In the genomic region with DNA sequence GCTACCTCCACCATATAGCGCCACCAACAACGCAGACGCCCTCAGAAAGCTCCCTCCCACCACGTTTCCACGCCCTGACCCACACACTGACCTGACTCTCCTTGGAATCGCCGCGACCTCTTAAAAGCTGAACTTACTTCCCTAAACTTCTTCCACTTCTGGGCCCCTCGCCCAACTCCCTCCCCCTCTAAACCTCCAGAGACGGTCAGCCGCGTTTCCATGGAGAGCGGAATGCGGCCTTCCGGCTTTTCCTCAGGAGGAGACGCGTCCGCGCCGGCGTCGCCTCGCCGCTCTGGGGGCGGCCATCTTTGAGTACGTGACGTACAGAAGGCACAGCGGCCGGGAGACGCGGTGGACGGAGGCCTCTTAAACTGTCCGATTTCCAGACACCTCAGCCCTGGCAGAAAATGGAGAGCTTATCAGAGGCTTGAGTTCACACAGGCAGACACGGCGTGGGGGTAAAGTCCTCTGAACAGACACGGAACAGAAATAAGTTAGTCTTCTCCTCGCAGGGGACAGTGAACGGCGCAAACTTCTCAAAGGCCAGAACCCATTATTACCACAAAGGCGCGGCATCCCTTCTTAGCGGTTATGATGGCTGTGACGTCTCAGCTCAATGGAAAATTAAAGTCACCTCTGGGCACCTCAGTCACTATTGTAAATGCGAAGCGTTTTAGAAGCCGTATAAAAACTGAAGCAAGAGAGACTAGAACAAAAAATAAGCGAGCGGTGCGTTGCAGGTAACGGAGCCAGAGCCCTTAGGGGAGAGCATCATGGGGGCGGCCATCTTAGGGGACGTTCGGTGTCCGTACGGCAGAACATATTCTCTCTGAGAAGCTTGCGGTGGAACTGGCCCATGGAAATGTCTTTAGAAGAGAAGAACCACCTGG, we compare ENCODE assay signal across 8 cellular contexts. TPM values are rescaled to one million over a fixed set of nuclear protein-coding genes. Genes with fewer than 3 reads are reported as not detected.
DNase-seq lines count a peak whose midpoint lies in the region; TF ChIP-seq lines count a peak whose summit lies in the region.

ZNF432 (minus strand) TSS at position 235 of the 890 bp plus-strand sequence. CDS start 1,970 bp downstream, outside the sequence.

- peak; percentile 23 to 65 for TF ChIP-seq POLR2A in tibial nerve (IDR thresholded peaks at IDR 0.05)

- H3K36me3 ChIP-seq in trophoblast cell (ENCODE audit: control insufficient read depth in 1 of 2, insufficient read depth in 2 of 2, low read length in 2 of 2) (peaks cover 5 to 12% of the 10 kb centered on the region in 2 experiments), tibial nerve (peaks cover 0 to 51% (median 4%) of the 10 kb centered on the region in 3 donors)

- H3K14ac ChIP-seq in trophoblast cell (ENCODE audit: low read length): no peak within 1 kb of the TSS

- 0% methylated on average over 56 of the region's 56 CpGs for WGBS in adipose tissue, 3 donors
- no CpG with 5 or more reads among the region's 56 CpGs for WGBS in trophoblast cell (ENCODE audit: extremely low coverage, insufficient coverage, insufficient read length)
- WGBS in tibial nerve, 2 donors: 0% methylated on average over 56 of the region's 56 CpGs

- H3K79me1 ChIP-seq in trophoblast cell (ENCODE audit: low read length): peaks cover 6% of the 10 kb centered on the region

- H3K27me3 ChIP-seq in trophoblast cell (ENCODE audit: insufficient read depth, low read length) (no peaks in the 10 kb centered on the region), tibial nerve (no peaks in the 10 kb centered on the region)

- H3K27ac ChIP-seq in adipose tissue (ENCODE audit: low read depth, low read length) (peak within 1 kb of the TSS; percentile 92), trophoblast cell (ENCODE audit: low read depth, low read length) (peak within 1 kb of the TSS; percentile 63), tibial nerve (peak within 1 kb of the TSS; percentile 90 to 96 (median 95))

- peak within 1 kb of the TSS; percentile 99 for H3K27ac Mint-ChIP-seq in HFFc6

- H4K8ac ChIP-seq in trophoblast cell (ENCODE audit: low read depth, low read length): peak within 1 kb of the TSS; percentile 64

- peak within 1 kb of the TSS; percentile 78 for H3K4me2 ChIP-seq in trophoblast cell (ENCODE audit: low read length)

- no peak within 1 kb of the TSS for H2AK5ac ChIP-seq in trophoblast cell (ENCODE audit: low read length)

- H3K36me3 Mint-ChIP-seq in HFFc6 (ENCODE audit: low read depth): peaks cover 67% of the 10 kb centered on the region

- H2AFZ ChIP-seq in trophoblast cell (ENCODE audit: insufficient read depth, low read length, poor library complexity): peak within 1 kb of the TSS; percentile 69

- H3K9me3 ChIP-seq in trophoblast cell (ENCODE audit: insufficient read depth, low read depth, low read length): no peaks in the 10 kb centered on the region
- peaks cover 0 to 47% (median 13%) of the 10 kb centered on the region in 4 donors for H3K9me3 ChIP-seq in tibial nerve

- peak within 1 kb of the TSS; percentile 2 for H2BK120ac ChIP-seq in trophoblast cell (ENCODE audit: insufficient read depth, low read length, poor library complexity)

- peaks cover 47% of the 10 kb centered on the region for H3K9me3 Mint-ChIP-seq in HFFc6

- H3K4me3 ChIP-seq in trophoblast cell (ENCODE audit: low read depth, low read length): peak within 1 kb of the TSS; percentile 78
- peak within 1 kb of the TSS; percentile 53 to 70 (median 68) for H3K4me3 ChIP-seq in tibial nerve

- H3K23ac ChIP-seq in trophoblast cell (ENCODE audit: low read length): no peak within 1 kb of the TSS

- no peak within 1 kb of the TSS for H2BK12ac ChIP-seq in trophoblast cell (ENCODE audit: low read length)

- H2BK5ac ChIP-seq in trophoblast cell (ENCODE audit: low read depth, low read length, poor library complexity): peak within 1 kb of the TSS; percentile 71

- H3K4ac ChIP-seq in trophoblast cell (ENCODE audit: low read depth, low read length): peak within 1 kb of the TSS; percentile 35

- intact Hi-C loops in cardiac septum (cut with DNase I): loop anchor here (1.0 to 5.0 kb wide), 3 partner anchors 21 to 62 kb away; partner anchors contain the start of genes ZNF350, ZNF614 and ZNF615

- peak within 1 kb of the TSS; percentile 81 for H3K18ac ChIP-seq in trophoblast cell (ENCODE audit: low read length)

- H4K12ac ChIP-seq in trophoblast cell (ENCODE audit: low read depth, low read length): peak within 1 kb of the TSS; percentile 49

- peak within 1 kb of the TSS; percentile 60 for H4K91ac ChIP-seq in trophoblast cell (ENCODE audit: low read depth, low read length)

- H3K4me3 Mint-ChIP-seq in HFFc6: peak within 1 kb of the TSS; percentile 96

- peaks cover 2% of the 10 kb centered on the region for H3K79me2 ChIP-seq in trophoblast cell (ENCODE audit: control insufficient read depth, insufficient read depth, low read length, poor library complexity)

- H3K9ac ChIP-seq in trophoblast cell (ENCODE audit: low read length): peak within 1 kb of the TSS; percentile 91

- TF ChIP-seq EP300 in tibial nerve (IDR thresholded peaks at IDR 0.05): peak in 1 of 2 donors; percentile 89

- TF ChIP-seq CTCF in HFFc6 (IDR thresholded peaks at IDR 0.05): no peak; the same call in 1 of the 2 replicates
- TF ChIP-seq CTCF in tibial nerve (IDR thresholded peaks at IDR 0.05): no peak

- DNase-seq in GM04503 (ENCODE audit: low read depth): peak; percentile 72
- DNase-seq in HFFc6: peak; percentile 80
- peak; percentile 91 for DNase-seq in NCI-H1105 (lab: John Stamatoyannopoulos, UW)
- DNase-seq in T-helper 1 cell: peak; percentile 52 to 88 (median 72)
- peak; percentile 97 for DNase-seq in cardiac septum (ENCODE audit: low spot score)
- DNase-seq in trophoblast cell: peak; percentile 90 to 95
- DNase-seq in tibial nerve (ENCODE audit: low spot score in 2 of 2): peak; percentile 89 to 90

- no peaks in the 10 kb centered on the region for H3K4me1 ChIP-seq in trophoblast cell (ENCODE audit: control insufficient read depth in 1 of 2, insufficient read depth in 2 of 2, low read length in 2 of 2)
- peaks cover 0 to 15% (median 0%) of the 10 kb centered on the region in 4 donors for H3K4me1 ChIP-seq in tibial nerve

- H3K27me3 Mint-ChIP-seq in HFFc6 (ENCODE audit: insufficient read depth): no peaks in the 10 kb centered on the region

- peaks cover 34% of the 10 kb centered on the region for H3K4me1 Mint-ChIP-seq in HFFc6 (ENCODE audit: low read depth)

RNA-seq across cellular contexts. Expression of gene ZNF432, which starts in this region (rescaled TPM):
- total RNA-seq in HFFc6 (2021; fragmentation: NEBNext Ultra II Directional; extraction: Animal tissue kit (Norgen Biotek cat#: 25700)): 1 to 10 TPM; 5.6 to 6.9 (median 6.7) TPM
- 1 to 10 TPM; 3.1 to 4.3 (median 3.3) TPM for polyA plus RNA-seq in adipose tissue
- total RNA-seq in cardiac septum (9.6 TPM), tibial nerve (10 to 100 TPM in 3 of 4 donors, 1 to 10 TPM in 1; 9.3 to 18.8 (median 14.2) TPM)
- polyA plus RNA-seq in trophoblast cell (2013): 10.8 and 11.5 TPM in 2 replicates

Comparison
In these comparisons a context has a peak if more than half of its experiments do, and no peak if none do; other contexts are left out.
1. Peak in every context shown above with its lines: DNase-seq, H3K4me3 ChIP-seq and H3K27ac ChIP-seq.